Comparison of ENCODE assay signal across 24 cellular contexts in genomic region chr5:64838376-64838775, GRCh38.
DNase-seq lines count a peak whose midpoint lies in the region; ATAC-seq and TF ChIP-seq lines count a peak whose summit lies in the region.
"Had no signal": no experiment of that assay in that cellular context is flagged by ENCODE, and none has a peak within 500 bp of the region (broad histone marks: within the 10 kb centered on the region; RNA-seq: fewer than 3 reads in every experiment).

No MANE protein-coding gene starts in this region.

- in situ Hi-C loops in brain microvascular endothelial cell (cut with HindIII; ENCODE audit: low pct_ligation_motif_present, low sequenced_read_pairs): no loop called here

- CTCF ChIA-PET in SK-N-SH (lab: Yijun Ruan, JAX): interaction anchor here (2.2 kb wide), 1 partner anchor 25 kb away, joined by 4 read pairs; no protein-coding TSS in a partner anchor

- H3K9me2 ChIP-seq in SK-N-SH: no peaks in the 10 kb centered on the region

- intact Hi-C loops in uterus (cut with DNase I; ENCODE audit: low total_unique reads): no loop called here

- H3K4me3 ChIP-seq in SK-N-SH (ENCODE audit: low read depth in 2 of 2, low read length in 1 of 2) (no peak overlapping the region), brain microvascular endothelial cell (ENCODE audit: low read depth, low read length) (no peak overlapping the region), fibroblast of mammary gland (ENCODE audit: control insufficient read depth, low read depth, low read length) (no peak overlapping the region), skeletal muscle cell (ENCODE audit: low read depth, low read length) (no peak overlapping the region), uterus (no peak overlapping the region)
- H3K4me3 ChIP-seq: sigmoid colon, suprapubic skin had no signal

- H3K36me3 ChIP-seq in SK-N-SH (replicated peaks in 1 of 2; ENCODE audit: control insufficient read depth in 1 of 2, insufficient read depth in 2 of 2, low read length in 1 of 2) (peaks cover 2 to 10% of the 10 kb centered on the region in 2 experiments), brain microvascular endothelial cell (replicated peaks) (no peaks in the 10 kb centered on the region), uterus (no peaks in the 10 kb centered on the region)
- H3K36me3 ChIP-seq: sigmoid colon had no signal

- 95% methylated on average over 1 of the region's 1 CpG for WGBS in SK-N-SH (ENCODE audit: low lambda C conversion rate)

- peaks cover 38% of the 10 kb centered on the region for H3K4me1 Mint-ChIP-seq in HFFc6 (ENCODE audit: low read depth)
- H3K4me1 Mint-ChIP-seq: activated naive CD4-positive, alpha-beta T cell treated with anti-CD3 and anti-CD28 coated beads, Interleukin-2, amount 50 U/mL, for 24 hours; CD4-positive, CD25-positive, alpha-beta regulatory T cell; stimulated activated naive B cell treated with anti-CD40 and anti-IgM and Interleukin-4, amounts not matched to agents 10 μg/mL and 1 μg/mL and 100 μg/mL, for 72 hours had no signal

- no peak overlapping the region for H3K4me2 ChIP-seq in SK-N-SH

- H3K27me3 Mint-ChIP-seq in HFFc6 (ENCODE audit: insufficient read depth): no peaks in the 10 kb centered on the region
- H3K27me3 Mint-ChIP-seq: activated naive CD4-positive, alpha-beta T cell treated with anti-CD3 and anti-CD28 coated beads, Interleukin-2, amount 50 U/mL, for 24 hours; CD4-positive, CD25-positive, alpha-beta regulatory T cell; progenitor cell of endocrine pancreas; stimulated activated naive B cell treated with anti-CD40 and anti-IgM and Interleukin-4, amounts not matched to agents 10 μg/mL and 1 μg/mL and 100 μg/mL, for 72 hours had no signal

- no peaks in the 10 kb centered on the region for H4K20me1 ChIP-seq in SK-N-SH (ENCODE audit: insufficient read depth)

- TF ChIP-seq EP300 in SK-N-SH (IDR thresholded peaks at IDR 0.05; ENCODE audit: borderline replicate concordance in 1 of 2, low read depth in 1 of 2, low read length in 1 of 2): no peak

- H3K9me3 ChIP-seq in SK-N-SH (0 out of 2 replicates have a peak, but pooled peaks cover 3% of the 10 kb centered on the region), uterus (no peaks in the 10 kb centered on the region)
- H3K9me3 ChIP-seq: sigmoid colon, suprapubic skin had no signal

- peaks cover 21% of the 10 kb centered on the region for H3K36me3 Mint-ChIP-seq in HFFc6 (ENCODE audit: low read depth)

- H2AFZ ChIP-seq in SK-N-SH (ENCODE audit: low read depth): 0 out of 2 replicates have a peak overlapping the region, but pooled peaks have one; percentile 5

- DNase-seq in SK-N-SH: no peak
- DNase-seq in brain microvascular endothelial cell: no peak
- DNase-seq in fibroblast of mammary gland (ENCODE audit: low read depth): peak; percentile 14
- DNase-seq in skeletal muscle cell (ENCODE audit: low read depth): peak; percentile 16
- DNase-seq in NCI-H2081 (lab: John Stamatoyannopoulos, UW): no peak
- DNase-seq in uterus: no peak
- no peak for DNase-seq in HFFc6
- DNase-seq: 8988T; activated CD4-positive, alpha-beta T cell treated with anti-CD3 and anti-CD28 coated beads, Interleukin-2, amount 50 U/mL, for 48 hours; anterior cingulate cortex; CD4-positive, CD25-positive, alpha-beta regulatory T cell; central memory CD4-positive, alpha-beta T cell; hippocampal formation; NCI-H345; NCI-H748 treated with DMSO at 0.1 percent for 48 hours; sigmoid colon; stimulated activated naive B cell treated with anti-CD40 and anti-IgM and Interleukin-4, amounts not matched to agents 10 μg/mL and 1 μg/mL and 100 μg/mL, for 72 hours had no signal

- peak overlapping the region in 1 of 2 experiments; percentile 59; a peak in 2 of 4 replicates for H3K27ac ChIP-seq in SK-N-SH (ENCODE audit: low read depth in 2 of 2, low read length in 1 of 2)
- H3K27ac ChIP-seq in brain microvascular endothelial cell: peak overlapping the region; percentile 71
- H3K27ac ChIP-seq in uterus: no peak overlapping the region
- H3K27ac ChIP-seq: sigmoid colon, suprapubic skin had no signal

- H3K4me3 Mint-ChIP-seq in HFFc6: no peak overlapping the region
- H3K4me3 Mint-ChIP-seq: activated naive CD4-positive, alpha-beta T cell treated with anti-CD3 and anti-CD28 coated beads, Interleukin-2, amount 50 U/mL, for 24 hours; CD4-positive, CD25-positive, alpha-beta regulatory T cell; stimulated activated naive B cell treated with anti-CD40 and anti-IgM and Interleukin-4, amounts not matched to agents 10 μg/mL and 1 μg/mL and 100 μg/mL, for 72 hours; T-helper 1 cell treated with Interleukin-12 subunit alpha and Interleukin-12 subunit beta and Interleukin-4 antibody, amounts not matched to agents 30 μg/mL and 1 μg/mL, for 36 hours had no signal

- H3K27me3 ChIP-seq in SK-N-SH (ENCODE audit: insufficient read depth) (no peaks in the 10 kb centered on the region), brain microvascular endothelial cell (replicated peaks) (no peaks in the 10 kb centered on the region), uterus (no peaks in the 10 kb centered on the region)
- H3K27me3 ChIP-seq: sigmoid colon, suprapubic skin had no signal

- no peak for TF ChIP-seq RAD21 in SK-N-SH (IDR thresholded peaks at IDR 0.05; ENCODE audit: low read length)

- TF ChIP-seq CTCF in SK-N-SH (IDR thresholded peaks at IDR 0.05) (no peak), brain microvascular endothelial cell (IDR thresholded peaks at IDR 0.05; ENCODE audit: low read depth, low read length, missing control alignments) (no peak), fibroblast of mammary gland (conservative IDR thresholded peaks at IDR 0.05; ENCODE audit: control insufficient read depth, insufficient read depth, low read depth, low read length) (no peak), uterus (IDR thresholded peaks at IDR 0.05) (no peak), HFFc6 (IDR thresholded peaks at IDR 0.05) (no peak)

- H3K9ac ChIP-seq in SK-N-SH: no peak overlapping the region

- H3K9me3 Mint-ChIP-seq in HFFc6: no peaks in the 10 kb centered on the region

- H3K27ac Mint-ChIP-seq in HFFc6: no peak overlapping the region
- H3K27ac Mint-ChIP-seq: activated naive CD4-positive, alpha-beta T cell treated with anti-CD3 and anti-CD28 coated beads, Interleukin-2, amount 50 U/mL, for 24 hours; activated T-helper 2 cell treated with anti-CD3 and anti-CD28 coated beads, Interferon-gamma antibody, Interleukin-2, Interleukin-4, amounts not matched to agents 10 μg/mL and 5 μg/mL and 100 μg/mL, durations not matched to agents 14 hours and 24 hours and 36 hours; CD4-positive, CD25-positive, alpha-beta regulatory T cell; progenitor cell of endocrine pancreas; stimulated activated naive B cell treated with anti-CD40 and anti-IgM and Interleukin-4, amounts not matched to agents 10 μg/mL and 1 μg/mL and 100 μg/mL, for 72 hours; T-helper 1 cell treated with Interleukin-12 subunit alpha and Interleukin-12 subunit beta and Interleukin-4 antibody, amounts not matched to agents 30 μg/mL and 1 μg/mL, for 36 hours had no signal

- ATAC-seq in SK-N-SH treated with all-trans-retinoic acid at 6 μM for 48 hours: no peak
- ATAC-seq: activated CD4-positive, CD25-positive, alpha-beta regulatory T cell treated with anti-CD3 and anti-CD28 coated beads, Interleukin-2, amount 50 U/mL, for 24 hours; stimulated activated naive B cell treated with anti-CD40 and anti-IgM and Interleukin-4, amounts not matched to agents 10 μg/mL and 1 μg/mL and 100 μg/mL, for 72 hours had no signal

- peaks cover 0 to 18% of the 10 kb centered on the region in 2 experiments; a peak in 1 of 4 replicates for H3K4me1 ChIP-seq in SK-N-SH (ENCODE audit: control insufficient read depth in 1 of 2, insufficient read depth in 2 of 2, low read depth in 1 of 2, low read length in 1 of 2)
- peaks cover 0 to 3% of the 10 kb centered on the region in 2 donors for H3K4me1 ChIP-seq in uterus
- H3K4me1 ChIP-seq: suprapubic skin had no signal

- POLR2A ChIA-PET in SK-N-SH (lab: Yijun Ruan, JAX): no interaction called here

- H3K79me2 ChIP-seq in SK-N-SH (ENCODE audit: insufficient read depth): no peaks in the 10 kb centered on the region

- no peak for TF ChIP-seq POLR2A in uterus (IDR thresholded peaks at IDR 0.05)

- peaks cover 15% of the 10 kb centered on the region for H3F3A ChIP-seq in SK-N-SH (replicated peaks; ENCODE audit: insufficient read depth)

TF ChIP-seq in SK-N-SH, 30 proteins besides CTCF, POLR2A, EP300 and RAD21 (continues in another document):
- no peak for TF ChIP-seq ELF1 (IDR thresholded peaks at IDR 0.05)
- no peak for TF ChIP-seq TEAD4 (IDR thresholded peaks at IDR 0.05; ENCODE audit: borderline replicate concordance, insufficient read depth)
- TF ChIP-seq ZBTB33 (IDR thresholded peaks at IDR 0.05; ENCODE audit: borderline replicate concordance, low read depth): no peak

TF ChIP-seq in SK-N-SH treated with all-trans-retinoic acid at 6 μM for 48 hours, 23 proteins besides CTCF, POLR2A, EP300 and RAD21:
- TF ChIP-seq ESRRG (CRISPR knock-in tag; IDR thresholded peaks at IDR 0.05): no peak
- TF ChIP-seq ZFP3 (CRISPR knock-in tag; IDR thresholded peaks at IDR 0.05): no peak
- TF ChIP-seq ARNTL (CRISPR knock-in tag; IDR thresholded peaks at IDR 0.05; ENCODE audit: borderline replicate concordance, low read depth): no peak
- TF ChIP-seq POU6F1 (CRISPR knock-in tag; IDR thresholded peaks at IDR 0.05; ENCODE audit: borderline replicate concordance, low read depth): no peak
- no peak for TF ChIP-seq TOX (CRISPR knock-in tag; IDR thresholded peaks at IDR 0.05; ENCODE audit: borderline replicate concordance)
- TF ChIP-seq GLIS3 (CRISPR knock-in tag; IDR thresholded peaks at IDR 0.05): no peak

Comparison
In these comparisons a context has a peak if more than half of its experiments do, and no peak if none do; other contexts are left out.
1. DNase-seq: peak in fibroblast of mammary gland (single experiment) and skeletal muscle cell (single experiment); none in SK-N-SH (single experiment), brain microvascular endothelial cell (single experiment), NCI-H2081 (0 of 2), uterus (0 of 2) and HFFc6 (single experiment).